Comparison of ENCODE assay signal across 24 cellular contexts in the genomic region with DNA sequence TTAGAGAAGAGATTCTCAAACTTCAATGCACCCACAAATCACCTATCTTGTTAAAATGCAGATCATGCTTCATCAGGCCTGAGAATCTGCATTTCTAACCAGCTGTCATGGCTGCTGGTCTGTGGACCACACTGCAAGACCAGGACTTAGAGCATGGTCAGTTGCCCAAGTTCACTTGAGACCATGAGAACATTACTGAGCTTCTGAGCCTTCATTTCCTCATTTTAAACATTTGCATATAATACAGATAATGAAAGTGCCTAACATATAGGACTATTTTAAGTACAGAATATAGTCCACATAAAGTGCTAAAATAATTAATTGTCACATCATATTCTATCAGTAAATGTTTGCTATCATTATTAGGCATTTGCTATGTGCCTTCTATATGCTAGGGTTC.
"Had no signal": no experiment of that assay in that cellular context is flagged by ENCODE, and none has a peak within 500 bp of the region (broad histone marks: within the 10 kb centered on the region; RNA-seq: fewer than 3 reads in every experiment).

No MANE protein-coding gene starts in this region.

- H3K4me1 ChIP-seq: spleen, testis, tibial nerve, upper lobe of right lung, vagina had no signal

- ATAC-seq: left colon; left ventricle myocardium superior; sciatic nerve; stimulated activated memory B cell treated with anti-CD40 and anti-IgM and Interleukin-4, amounts not matched to agents 10 μg/mL and 1 μg/mL and 100 μg/mL, for 72 hours; upper lobe of right lung had no signal

- DNase-seq: effector CD4-positive, alpha-beta T cell; endodermal cell; erythroblast; foreskin melanocyte; head of caudate nucleus; hippocampal formation; left colon; left ventricle myocardium superior; mesendoderm; naive B cell; nephron progenitor cell; posterior cingulate gyrus; spleen; stimulated activated CD4-positive, alpha-beta T cell treated with anti-CD3 and anti-CD28 coated beads, Interleukin-15, amount 100 ng/mL, for 24 hours; stimulated activated CD4-positive, alpha-beta T cell treated with anti-CD3 and anti-CD28 coated beads, Interleukin-1b, Interleukin-23, amount 100 ng/mL, for 48 hours; stimulated activated CD4-positive, alpha-beta T cell treated with anti-CD3 and anti-CD28 coated beads, Interleukin-4, amount 100 ng/mL, for 24 hours; testis; upper lobe of right lung had no signal

- H3K27me3 ChIP-seq: neutrophil, spleen, testis, tibial nerve, upper lobe of right lung, vagina had no signal

- H3K27ac ChIP-seq: neutrophil, spleen, testis, tibial nerve, upper lobe of right lung, vagina had no signal

- H3K36me3 ChIP-seq: neutrophil, spleen, tibial nerve, upper lobe of right lung, vagina had no signal

- H3K9me3 ChIP-seq: neutrophil, testis, upper lobe of right lung had no signal

- H3K4me3 ChIP-seq: lung, spleen, testis, tibial nerve, upper lobe of right lung, vagina had no signal
